Comparison of ENCODE assay signal across 8 cellular contexts in genomic region chr16:67415872-67416793, GRCh38.
A peak's percentile ranks its signal among the peaks of the same experiment; 100 is the strongest.
DNase-seq lines count a peak whose midpoint lies in the region; ATAC-seq lines count a peak whose summit lies in the region.

TSS of gene ZDHHC1 (minus strand) at chr16:67416477. CDS start at chr16:67407775, 8,702 bp downstream.

- peaks cover 46% of the 10 kb centered on the region for H3K27me3 Mint-ChIP-seq in T-helper 1 cell treated with Interleukin-12 subunit alpha and Interleukin-12 subunit beta and Interleukin-4 antibody, amounts not matched to agents 30 μg/mL and 1 μg/mL, for 36 hours (ENCODE audit: low read depth)

- H3K27ac Mint-ChIP-seq in T-helper 1 cell treated with Interleukin-12 subunit alpha and Interleukin-12 subunit beta and Interleukin-4 antibody, amounts not matched to agents 30 μg/mL and 1 μg/mL, for 36 hours = peak within 1 kb of the TSS; percentile 71

- no peaks in the 10 kb centered on the region for H3K36me3 Mint-ChIP-seq in T-helper 1 cell treated with Interleukin-12 subunit alpha and Interleukin-12 subunit beta and Interleukin-4 antibody, amounts not matched to agents 30 μg/mL and 1 μg/mL, for 36 hours (ENCODE audit: low read depth)

- DNase-seq in AG08395 (ENCODE audit: low spot score) (peak; percentile 89), HPDE6-E6E7 (ENCODE audit: extremely low spot score) (peak; percentile 81), caudate nucleus (lab: John Stamatoyannopoulos, UW) (peak in 51 of 61 donors; percentile 10 to 85 (median 49)), iPS-NIHi11 (ENCODE audit: low spot score) (peak; percentile 95), skeletal muscle cell (ENCODE audit: low read depth) (no peak)
- DNase-seq in effector CD4-positive, alpha-beta T cell = no peak

- no peaks in the 10 kb centered on the region for H3K9me3 Mint-ChIP-seq in T-helper 1 cell treated with Interleukin-12 subunit alpha and Interleukin-12 subunit beta and Interleukin-4 antibody, amounts not matched to agents 30 μg/mL and 1 μg/mL, for 36 hours

- no peak within 1 kb of the TSS for H3K27ac ChIP-seq in caudate nucleus (ENCODE audit: low read depth, low read length)

- peaks cover 11% of the 10 kb centered on the region for H3K4me1 Mint-ChIP-seq in T-helper 1 cell treated with Interleukin-12 subunit alpha and Interleukin-12 subunit beta and Interleukin-4 antibody, amounts not matched to agents 30 μg/mL and 1 μg/mL, for 36 hours (ENCODE audit: low read depth)

- peak within 1 kb of the TSS; percentile 80 for H3K4me3 Mint-ChIP-seq in T-helper 1 cell treated with Interleukin-12 subunit alpha and Interleukin-12 subunit beta and Interleukin-4 antibody, amounts not matched to agents 30 μg/mL and 1 μg/mL, for 36 hours

- peak; percentile 74 for ATAC-seq in GM18868 (IDR thresholded peaks at IDR 0.05; ENCODE audit: unreplicated experiment)

- peak within 1 kb of the TSS; percentile 76 for H3K4me3 ChIP-seq in skeletal muscle cell (ENCODE audit: low read depth, low read length)

Comparison
In these comparisons a context has a peak if more than half of its experiments do, and no peak if none do; other contexts are left out.
1. DNase-seq: peak in AG08395 (single experiment), HPDE6-E6E7 (single experiment), caudate nucleus (51 of 61) and iPS-NIHi11 (single experiment); none in skeletal muscle cell (single experiment) and effector CD4-positive, alpha-beta T cell (single experiment).